14 cellular contexts compared by ENCODE assay signal in genomic region chr4:41160856-41161255, GRCh38. TPM values are rescaled to one million over a fixed set of nuclear protein-coding genes. Genes with fewer than 3 reads are reported as not detected.
DNase-seq lines count a peak whose midpoint lies in the region; FAIRE-seq and TF ChIP-seq lines count a peak whose summit lies in the region.
"Had no signal": no experiment of that assay in that cellular context is flagged by ENCODE, and none has a peak within 500 bp of the region (broad histone marks: within the 10 kb centered on the region; RNA-seq: fewer than 3 reads in every experiment).

No MANE protein-coding gene starts in this region.

- no peak for FAIRE-seq in H54 (lab: Jason Lieb, UNC)

- H3K4me2 ChIP-seq in GM23248 (ENCODE audit: unreplicated experiment) (peak overlapping the region; percentile 57), smooth muscle cell (peak overlapping the region; percentile 34)

- H3F3A ChIP-seq in GM23248 (ENCODE audit: insufficient read depth) (peaks cover 58% of the 10 kb centered on the region), smooth muscle cell (ENCODE audit: low read depth) (peaks cover 29% of the 10 kb centered on the region)

- H3K27ac ChIP-seq in GM23248 (peak overlapping the region; percentile 64), SJSA1 (peak overlapping the region; percentile 86), smooth muscle cell (ENCODE audit: low read depth) (peak overlapping the region; percentile 99)
- H3K27ac ChIP-seq: ascending aorta, gastroesophageal sphincter, vagina had no signal

- no peaks in the 10 kb centered on the region for H3K9me2 ChIP-seq in GM23248 (ENCODE audit: insufficient read depth)

- WGBS in GM23248 (ENCODE audit: low coverage in 1 of 2, low lambda C conversion rate in 2 of 2, missing lambda C conversion rate in 2 of 2), 2 experiments = 7 to 8% methylated on average over 4 of the region's 4 CpGs
- WGBS in smooth muscle cell (ENCODE audit: low lambda C conversion rate) = 15% methylated on average over 4 of the region's 4 CpGs

- TF ChIP-seq POLR2A in H54 (IDR thresholded peaks at IDR 0.05; ENCODE audit: low read depth, low read length) = no peak

- H3K79me2 ChIP-seq in GM23248 (ENCODE audit: insufficient read depth) (peaks cover 86% of the 10 kb centered on the region), smooth muscle cell (ENCODE audit: low read depth) (peaks cover 73% of the 10 kb centered on the region)

- no peaks in the 10 kb centered on the region for H3K36me3 ChIP-seq in GM23248 (ENCODE audit: low read depth)
- H3K36me3 ChIP-seq in SJSA1 = no peaks in the 10 kb centered on the region
- H3K36me3 ChIP-seq in smooth muscle cell (ENCODE audit: low read depth) = no peaks in the 10 kb centered on the region
- H3K36me3 ChIP-seq: ascending aorta, gastroesophageal sphincter, vagina had no signal

- DNase-seq in GM23248 (peak; percentile 60), SJSA1 (ENCODE audit: low read depth in 1 of 2, low spot score in 2 of 2) (no peak), fibroblast of mammary gland (ENCODE audit: low read depth) (peak; percentile 66), smooth muscle cell (lab: John Stamatoyannopoulos, UW; ENCODE audit: unreplicated experiment) (no peak), NCI-H2227 treated with DMSO at 0.1 percent for 48 hours (lab: John Stamatoyannopoulos, UW) (no peak), H54 (ENCODE audit: insufficient read length, low spot score) (no peak)
- DNase-seq in activated CD8-positive, alpha-beta memory T cell treated with anti-CD3 and anti-CD28 coated beads, Interleukin-2, amount 50 U/mL, for 48 hours = no peak
- DNase-seq: activated B cell treated with CpG ODN at 0.5 μM for 24 hours; occipital lobe; stimulated activated naive CD4-positive, alpha-beta T cell treated with Interleukin-2 at 50 U/mL for 16 hours had no signal

- in situ Hi-C loops in GM23248 (cut with MboI) = no loop called here

- peaks cover 49% of the 10 kb centered on the region for H3K4me1 ChIP-seq in GM23248 (ENCODE audit: insufficient read depth)
- peaks cover 31% of the 10 kb centered on the region for H3K4me1 ChIP-seq in SJSA1 (replicated peaks)
- H3K4me1 ChIP-seq in smooth muscle cell (ENCODE audit: low read depth) = peaks cover 1% of the 10 kb centered on the region

- no peaks in the 10 kb centered on the region for H3K27me3 ChIP-seq in GM23248 (replicated peaks; ENCODE audit: insufficient read depth)
- no peaks in the 10 kb centered on the region for H3K27me3 ChIP-seq in SJSA1 (replicated peaks)
- H3K27me3 ChIP-seq in smooth muscle cell (ENCODE audit: low read depth) = no peaks in the 10 kb centered on the region
- H3K27me3 ChIP-seq: ascending aorta, gastroesophageal sphincter, vagina had no signal

- H3K4me3 ChIP-seq in GM23248 (peak overlapping the region; percentile 27), SJSA1 (no peak overlapping the region), fibroblast of mammary gland (ENCODE audit: control insufficient read depth, low read depth, low read length) (no peak overlapping the region), smooth muscle cell (no peak overlapping the region)
- H3K4me3 ChIP-seq: ascending aorta, gastroesophageal sphincter, skin epidermis, vagina had no signal

- H2AFZ ChIP-seq in GM23248 = no peak overlapping the region
- no peak overlapping the region for H2AFZ ChIP-seq in smooth muscle cell (ENCODE audit: low read depth)

- no peak for TF ChIP-seq CTCF in fibroblast of mammary gland (conservative IDR thresholded peaks at IDR 0.05; ENCODE audit: control insufficient read depth, insufficient read depth, low read depth, low read length)
- no peak for TF ChIP-seq CTCF in smooth muscle cell (IDR thresholded peaks at IDR 0.05; ENCODE audit: borderline replicate concordance, insufficient read depth, poor library complexity, severe bottlenecking)

- H4K20me1 ChIP-seq in GM23248 (ENCODE audit: insufficient read depth) (no peaks in the 10 kb centered on the region; the same call in 1 of the 2 replicates), smooth muscle cell (ENCODE audit: low read depth) (peaks cover 15% of the 10 kb centered on the region)

- H3K9me3 ChIP-seq in GM23248 (ENCODE audit: low read depth) (no peaks in the 10 kb centered on the region), SJSA1 (replicated peaks) (no peaks in the 10 kb centered on the region), smooth muscle cell (replicated peaks; ENCODE audit: low read depth) (no peaks in the 10 kb centered on the region)
- H3K9me3 ChIP-seq: ascending aorta, gastroesophageal sphincter, vagina had no signal

- H3K9ac ChIP-seq in GM23248 (peak overlapping the region; percentile 23; the same call in 1 of the 2 replicates), smooth muscle cell (ENCODE audit: low read depth) (peak overlapping the region; percentile 36)

RNA-seq across cellular contexts. Expression of gene APBB2, which starts 53.5 kb away (rescaled TPM):
- 61.0 and 83.8 TPM in 2 replicates for total RNA-seq in GM23248 (2014; rRNA removed; shearing (Covaris generic))
- polyA plus RNA-seq in GM23248 (2016; fragmentation: Nextera tagmentation; extraction: Ambion mirVana) (22.0 and 24.1 TPM in 2 replicates), smooth muscle cell (22.1 and 32.7 TPM in 2 replicates)
- total RNA-seq in SJSA1 (2014; rRNA removed; shearing (Covaris generic)) = 12.9 and 13.1 TPM in 2 replicates
- total RNA-seq in smooth muscle cell = 60.9 and 83.9 TPM in 2 replicates

Comparison
In these comparisons a context has a peak if more than half of its experiments do, and no peak if none do; other contexts are left out.
1. DNase-seq: peak in GM23248 (single experiment) and fibroblast of mammary gland (single experiment); none in SJSA1 (0 of 2), smooth muscle cell (single experiment), activated CD8-positive, alpha-beta memory T cell treated with anti-CD3 and anti-CD28 coated beads, Interleukin-2, amount 50 U/mL, for 48 hours (single experiment), NCI-H2227 treated with DMSO at 0.1 percent for 48 hours (single experiment) and H54 (single experiment).
2. Peak in every context shown above with its lines, with median percentiles within 50 percentile points of each other: H3K27ac ChIP-seq.